In genomic region chr7:57868771-57869483, GRCh38 we compare ENCODE assay signal across 15 cellular contexts.
DNase-seq lines count a peak whose midpoint lies in the region; ATAC-seq and TF ChIP-seq lines count a peak whose summit lies in the region.
"Had no signal": no experiment of that assay in that cellular context is flagged by ENCODE, and none has a peak within 500 bp of the region (broad histone marks: within the 10 kb centered on the region; RNA-seq: fewer than 3 reads in every experiment).

No MANE protein-coding gene starts in this region.

- ATAC-seq in stimulated activated memory B cell treated with anti-CD40 and anti-IgM and Interleukin-4, amounts not matched to agents 10 μg/mL and 1 μg/mL and 100 μg/mL, for 72 hours: no peak
- ATAC-seq in HG03571 (IDR thresholded peaks at IDR 0.05; ENCODE audit: unreplicated experiment) (no peak), HG03025 (IDR thresholded peaks at IDR 0.05; ENCODE audit: low FRiP score, unreplicated experiment) (no peak)
- ATAC-seq: activated T-helper 17 cell treated with anti-CD3 and anti-CD28 coated beads, Interleukin-2, amount 50 U/mL, for 72 hours had no signal

- no peak overlapping the region for H3K27ac Mint-ChIP-seq in osteocyte (ENCODE audit: unreplicated experiment)
- no peak overlapping the region for H3K27ac Mint-ChIP-seq in stimulated activated memory B cell treated with anti-CD40 and anti-IgM and Interleukin-4, amounts not matched to agents 10 μg/mL and 1 μg/mL and 100 μg/mL, for 72 hours
- H3K27ac Mint-ChIP-seq: activated T-helper 17 cell treated with anti-CD3 and anti-CD28 coated beads, Interleukin-2, amount 50 U/mL, for 72 hours; nephron had no signal

- no peaks in the 10 kb centered on the region for H3K27me3 Mint-ChIP-seq in osteocyte (ENCODE audit: unreplicated experiment)
- H3K27me3 Mint-ChIP-seq in stimulated activated memory B cell treated with anti-CD40 and anti-IgM and Interleukin-4, amounts not matched to agents 10 μg/mL and 1 μg/mL and 100 μg/mL, for 72 hours: peaks cover 34% of the 10 kb centered on the region

- no peaks in the 10 kb centered on the region for H3K4me1 Mint-ChIP-seq in osteocyte (ENCODE audit: unreplicated experiment)
- no peaks in the 10 kb centered on the region for H3K4me1 Mint-ChIP-seq in stimulated activated memory B cell treated with anti-CD40 and anti-IgM and Interleukin-4, amounts not matched to agents 10 μg/mL and 1 μg/mL and 100 μg/mL, for 72 hours
- H3K4me1 Mint-ChIP-seq: activated T-helper 17 cell treated with anti-CD3 and anti-CD28 coated beads, Interleukin-2, amount 50 U/mL, for 72 hours; nephron had no signal

- DNase-seq in AG10803 (ENCODE audit: low read depth) (no peak), HT1080 (ENCODE audit: low read depth) (peak; percentile 0), coronary artery (ENCODE audit: low spot score) (no peak), osteocyte (ENCODE audit: extremely low spot score, unreplicated experiment) (peak; percentile 84), T1000 (lab: John Stamatoyannopoulos, UW) (no peak)
- DNase-seq: Calu3; cortex of kidney; Kasumi-1; stimulated activated CD4-positive, alpha-beta T cell treated with anti-CD3 and anti-CD28 coated beads, Interleukin-4, amount 100 ng/mL, for 24 hours; thyroid gland had no signal

- H3K4me3 ChIP-seq in AG10803 (ENCODE audit: low read length) (peak overlapping the region; percentile 35), coronary artery (peak overlapping the region; percentile 40)
- H3K4me3 ChIP-seq: thyroid gland had no signal

- H3K4me3 Mint-ChIP-seq in osteocyte (ENCODE audit: unreplicated experiment): no peak overlapping the region
- no peak overlapping the region for H3K4me3 Mint-ChIP-seq in stimulated activated memory B cell treated with anti-CD40 and anti-IgM and Interleukin-4, amounts not matched to agents 10 μg/mL and 1 μg/mL and 100 μg/mL, for 72 hours
- H3K4me3 Mint-ChIP-seq: activated T-helper 17 cell treated with anti-CD3 and anti-CD28 coated beads, Interleukin-2, amount 50 U/mL, for 72 hours; nephron had no signal

- H3K9me3 Mint-ChIP-seq in osteocyte (ENCODE audit: unreplicated experiment): peaks cover 44% of the 10 kb centered on the region
- peaks cover 9% of the 10 kb centered on the region for H3K9me3 Mint-ChIP-seq in stimulated activated memory B cell treated with anti-CD40 and anti-IgM and Interleukin-4, amounts not matched to agents 10 μg/mL and 1 μg/mL and 100 μg/mL, for 72 hours

- peaks cover 1% of the 10 kb centered on the region for H3K36me3 Mint-ChIP-seq in osteocyte (ENCODE audit: unreplicated experiment)
- no peaks in the 10 kb centered on the region for H3K36me3 Mint-ChIP-seq in stimulated activated memory B cell treated with anti-CD40 and anti-IgM and Interleukin-4, amounts not matched to agents 10 μg/mL and 1 μg/mL and 100 μg/mL, for 72 hours

- TF ChIP-seq CTCF in AG10803 (conservative IDR thresholded peaks at IDR 0.05; ENCODE audit: low read length) (no peak), coronary artery (IDR thresholded peaks at IDR 0.05) (no peak), osteocyte (IDR thresholded peaks at IDR 0.05) (no peak)

- H3K27ac ChIP-seq in coronary artery: no peak overlapping the region
- H3K27ac ChIP-seq: thyroid gland had no signal

Comparison
In these comparisons a context has a peak if more than half of its experiments do, and no peak if none do; other contexts are left out.
1. DNase-seq: peak in HT1080 (single experiment) and osteocyte (single experiment); none in AG10803 (single experiment), coronary artery (single experiment) and T1000 (single experiment).